Comparison of ENCODE assay signal across 33 cellular contexts in genomic region chr12:58651850-58652249, GRCh38.
"Had no signal": no experiment of that assay in that cellular context is flagged by ENCODE, and none has a peak within 500 bp of the region (broad histone marks: within the 10 kb centered on the region; RNA-seq: fewer than 3 reads in every experiment).

No MANE protein-coding gene starts in this region.

- H3K36me3 ChIP-seq: adrenal gland, ascending aorta, brain microvascular endothelial cell, breast epithelium, cardiac muscle cell had no signal

- DNase-seq: activated effector memory CD4-positive, alpha-beta T cell treated with anti-CD3 and anti-CD28 coated beads, Interleukin-2, amount 50 U/mL, for 16 hours; activated effector memory CD4-positive, alpha-beta T cell treated with Interleukin-2 at 50 U/mL for 16 hours; activated gamma-delta T cell; activated gamma-delta T cell treated with Interleukin-2 at 50 U/mL for 16 hours; activated naive CD4-positive, alpha-beta T cell; activated naive CD4-positive, alpha-beta T cell treated with anti-CD3 and anti-CD28 coated beads for 36 hours; activated naive CD4-positive, alpha-beta T cell treated with anti-CD3 and anti-CD28 coated beads, Interleukin-2, amount 10 ng/mL, durations not matched to agents 7 days and 5 days; activated naive CD4-positive, alpha-beta T cell treated with anti-CD3 and anti-CD28 coated beads, Interleukin-2, amount 50 U/mL, for 16 hours; activated naive CD4-positive, alpha-beta T cell treated with Interleukin-2 at 50 U/mL for 16 hours; activated naive CD8-positive, alpha-beta T cell treated with anti-CD3 and anti-CD28 coated beads for 36 hours; activated naive CD8-positive, alpha-beta T cell treated with anti-CD3 and anti-CD28 coated beads, Interleukin-2, amount 10 ng/mL, durations not matched to agents 7 days and 5 days; activated naive CD8-positive, alpha-beta T cell treated with anti-CD3 and anti-CD28 coated beads, Interleukin-2, amount 50 U/mL, for 24 hours; activated T-cell treated with anti-CD3 and anti-CD28 coated beads for 4 hours; activated T-cell treated with anti-CD3 and anti-CD28 coated beads, Interleukin-2, amount 50 U/mL, for 1 hour; activated T-cell treated with anti-CD3 and anti-CD28 coated beads, Interleukin-2, amount 50 U/mL, for 24 hours; activated T-cell treated with anti-CD3 and anti-CD28 coated beads, Interleukin-2, amount 50 U/mL, for 4 hours; activated T-cell treated with anti-CD3 and anti-CD28 coated beads, Interleukin-2, amount 50 U/mL, for 48 hours; activated T-cell treated with anti-CD3 and anti-CD28 coated beads, Interleukin-2, amount 50 U/mL, for 72 hours; adrenal gland; amniotic stem cell; amygdala; anterior cingulate cortex; aorta; body of pancreas; brain microvascular endothelial cell; caudate nucleus; central memory CD4-positive, alpha-beta T cell; cerebellar nuclear complex had no signal

- ATAC-seq: activated naive CD4-positive, alpha-beta T cell treated with anti-CD3 and anti-CD28 coated beads, Interleukin-2, amount 50 U/mL, for 72 hours; activated naive CD8-positive, alpha-beta T cell treated with anti-CD3 and anti-CD28 coated beads, Interleukin-2, amount 50 U/mL, for 24 hours; activated T-cell treated with anti-CD3 and anti-CD28 coated beads, Interleukin-2, amount 50 U/mL, for 4 hours; activated T-cell treated with anti-CD3 and anti-CD28 coated beads, Interleukin-2, amount 50 U/mL, for 72 hours; activated T-helper 17 cell treated with anti-CD3 and anti-CD28 coated beads, Interleukin-2, amount 50 U/mL, for 72 hours; body of pancreas had no signal

- H3K27ac ChIP-seq: adrenal gland, ascending aorta, body of pancreas, brain microvascular endothelial cell, breast epithelium, cardiac muscle cell had no signal

- H3K27me3 ChIP-seq: adrenal gland, ascending aorta, body of pancreas, brain microvascular endothelial cell, breast epithelium, cardiac muscle cell had no signal

- H3K4me1 ChIP-seq: adrenal gland, ascending aorta, body of pancreas, breast epithelium had no signal

- H3K4me3 ChIP-seq: adrenal gland, ascending aorta, body of pancreas, breast epithelium, cardiac muscle cell had no signal

- H3K9me3 ChIP-seq: adrenal gland, ascending aorta had no signal
